In genomic region chr20:36881331-36881730, GRCh38 we compare ENCODE assay signal across 23 cellular contexts. TPM values are rescaled to one million over a fixed set of nuclear protein-coding genes. Genes with fewer than 3 reads are reported as not detected.
DNase-seq lines count a peak whose midpoint lies in the region; ATAC-seq and TF ChIP-seq lines count a peak whose summit lies in the region.
"Had no signal": no experiment of that assay in that cellular context is flagged by ENCODE, and none has a peak within 500 bp of the region (broad histone marks: within the 10 kb centered on the region; RNA-seq: fewer than 3 reads in every experiment).

No MANE protein-coding gene starts in this region.

- H3K79me2 ChIP-seq in OCI-LY3 (ENCODE audit: low read length) = no peaks in the 10 kb centered on the region

- no peaks in the 10 kb centered on the region for H3K9me3 Mint-ChIP-seq in chondrocyte (ENCODE audit: low read depth)

- no peak overlapping the region for H3K4me3 Mint-ChIP-seq in chondrocyte (ENCODE audit: unreplicated experiment)
- H3K4me3 Mint-ChIP-seq: B cell had no signal

- no peaks in the 10 kb centered on the region for H3K36me3 ChIP-seq in OCI-LY3 (replicated peaks; ENCODE audit: low read depth, low read length)
- peaks cover 3 to 6% of the 10 kb centered on the region in 2 donors for H3K36me3 ChIP-seq in mucosa of rectum (ENCODE audit: control insufficient read depth in 2 of 2, insufficient read depth in 2 of 2, low read length in 2 of 2)

- H3K27ac Mint-ChIP-seq in chondrocyte (ENCODE audit: unreplicated experiment) = no peak overlapping the region
- H3K27ac Mint-ChIP-seq: B cell had no signal

- no peak overlapping the region for H3K27ac ChIP-seq in OCI-LY3 (ENCODE audit: low read length)
- H3K27ac ChIP-seq in mucosa of rectum (ENCODE audit: low read depth in 2 of 2, low read length in 2 of 2) = peak overlapping the region; percentile 55 to 77
- H3K27ac ChIP-seq: A549, HL-60 had no signal

- H4K20me1 ChIP-seq in OCI-LY3 (ENCODE audit: insufficient read depth, low read length) = no peaks in the 10 kb centered on the region

- H2AFZ ChIP-seq in OCI-LY3 (ENCODE audit: low read depth, low read length) = no peak overlapping the region

- H3K27me3 ChIP-seq in OCI-LY3 (ENCODE audit: low read depth, low read length) = no peaks in the 10 kb centered on the region
- H3K27me3 ChIP-seq in mucosa of rectum (ENCODE audit: control insufficient read depth in 2 of 2, insufficient read depth in 2 of 2, low read length in 2 of 2) = no peaks in the 10 kb centered on the region

- H3K4me3 ChIP-seq in OCI-LY3 (ENCODE audit: low read length) (no peak overlapping the region), mucosa of rectum (ENCODE audit: low read length in 2 of 2) (no peak overlapping the region)
- H3K4me3 ChIP-seq: A549 had no signal

- H3K4me1 ChIP-seq in OCI-LY3 (ENCODE audit: low read length) = peaks cover 14% of the 10 kb centered on the region
- peaks cover 11 to 27% of the 10 kb centered on the region in 2 donors for H3K4me1 ChIP-seq in mucosa of rectum (ENCODE audit: control insufficient read depth in 2 of 2, insufficient read depth in 2 of 2, low read length in 2 of 2)
- H3K4me1 ChIP-seq: A549 had no signal

- H3K9me3 ChIP-seq in OCI-LY3 (ENCODE audit: insufficient read depth, low read length) (no peaks in the 10 kb centered on the region), mucosa of rectum (ENCODE audit: control insufficient read depth in 2 of 2, low read length in 2 of 2) (no peaks in the 10 kb centered on the region)
- H3K9me3 ChIP-seq: A549, SK-N-SH had no signal

- H3K27me3 Mint-ChIP-seq in chondrocyte (ENCODE audit: low read depth) = peaks cover 6% of the 10 kb centered on the region
- H3K27me3 Mint-ChIP-seq: B cell had no signal

- DNase-seq in COLO668 (lab: John Stamatoyannopoulos, UW; ENCODE audit: unreplicated experiment) = peak; percentile 15
- DNase-seq in chondrocyte (ENCODE audit: low spot score) = peak; percentile 68
- no peak for DNase-seq in SIG-M5 (lab: John Stamatoyannopoulos, UW)
- no peak for DNase-seq in MV-4-11 (lab: John Stamatoyannopoulos, UW)
- DNase-seq in NCI-H446 treated with DMSO at 0.1 percent for 48 hours (lab: John Stamatoyannopoulos, UW) = no peak
- DNase-seq: DMS79 treated with DMSO at 0.1 percent for 48 hours, H7, KG1, NCI-H1092 treated with DMSO at 0.1 percent for 48 hours, NCI-H1436 treated with DMSO at 0.1 percent for 48 hours, NCI-H1930, NCI-H226, NCI-H526, PC-3, RPMI8226, SHP77 treated with DMSO at 0.1 percent for 48 hours, SK-N-SH had no signal

- H3K9ac ChIP-seq in OCI-LY3 (ENCODE audit: low read length) (no peak overlapping the region), mucosa of rectum (ENCODE audit: low read depth in 1 of 2, low read length in 2 of 2) (no peak overlapping the region)
- H3K9ac ChIP-seq: SK-N-SH had no signal

- peak overlapping the region; percentile 29; the same call in 1 of the 2 replicates for H3K4me2 ChIP-seq in OCI-LY3 (ENCODE audit: low read length)
- H3K4me2 ChIP-seq: A549, SK-N-SH had no signal

- no peaks in the 10 kb centered on the region for H3K36me3 Mint-ChIP-seq in chondrocyte (ENCODE audit: low read depth)

- no peak for ATAC-seq in GM18517 (IDR thresholded peaks at IDR 0.05; ENCODE audit: unreplicated experiment)
- ATAC-seq: A549 had no signal

- no peaks in the 10 kb centered on the region for H3K4me1 Mint-ChIP-seq in chondrocyte (ENCODE audit: low read depth)

- no peak for TF ChIP-seq CTCF in OCI-LY3 (IDR thresholded peaks at IDR 0.05; ENCODE audit: low read depth, low read length)
- TF ChIP-seq CTCF in chondrocyte (IDR thresholded peaks at IDR 0.05) = no peak

RNA-seq across cellular contexts. Expression of gene TLDC2, which starts 5.4 kb away (rescaled TPM):
- not detected in 3 replicates for total RNA-seq in chondrocyte
- total RNA-seq: B cell, PC-3 had no signal

Comparison
In these comparisons a context has a peak if more than half of its experiments do, and no peak if none do; other contexts are left out.
1. DNase-seq: peak in COLO668 (single experiment) and chondrocyte (single experiment); none in SIG-M5 (single experiment), MV-4-11 (single experiment) and NCI-H446 treated with DMSO at 0.1 percent for 48 hours (single experiment).